Comparison of ENCODE assay signal across 10 cellular contexts in genomic region chr6:109480993-109481480, GRCh38. TPM values are rescaled to one million over a fixed set of nuclear protein-coding genes. Genes with fewer than 3 reads are reported as not detected.
A peak's percentile ranks its signal among the peaks of the same experiment; 100 is the strongest.
DNase-seq lines count a peak whose midpoint lies in the region; ATAC-seq, FAIRE-seq and TF ChIP-seq lines count a peak whose summit lies in the region.
"Had no signal": no experiment of that assay in that cellular context is flagged by ENCODE, and none has a peak within 500 bp of the region (broad histone marks: within the 10 kb centered on the region; RNA-seq: fewer than 3 reads in every experiment).

No MANE protein-coding gene starts in this region.

- CTCF ChIA-PET in endothelial cell of umbilical vein (lab: Charles Lee): interaction anchor here (1.1 to 1.6 kb wide), 2 partner anchors 16 to 558 kb away, joined by 3 to 4 read pairs; no protein-coding TSS in a partner anchor

- H3K27me3 Mint-ChIP-seq in activated T-cell treated with anti-CD3 and anti-CD28 coated beads, Interleukin-2, amount 50 U/mL, for 4 hours (ENCODE audit: low read depth): no peaks in the 10 kb centered on the region

- peaks cover 41% of the 10 kb centered on the region for H3K36me3 Mint-ChIP-seq in activated T-cell treated with anti-CD3 and anti-CD28 coated beads, Interleukin-2, amount 50 U/mL, for 4 hours (ENCODE audit: insufficient read depth)
- peaks cover 59% of the 10 kb centered on the region for H3K36me3 Mint-ChIP-seq in stimulated activated effector memory CD8-positive, alpha-beta T cell treated with anti-CD3 and anti-CD28 coated beads, Interleukin-12 subunit alpha, Interleukin-12 subunit beta, amount 100 ng/mL, for 72 hours

- H3K9me3 ChIP-seq in SU-DHL-6 (ENCODE audit: insufficient read depth, low read length): no peaks in the 10 kb centered on the region
- no peaks in the 10 kb centered on the region for H3K9me3 ChIP-seq in endothelial cell of umbilical vein (replicated peaks; ENCODE audit: control insufficient read depth, insufficient read depth, low read length)
- H3K9me3 ChIP-seq: SJSA1, spleen had no signal

- no peaks in the 10 kb centered on the region for H3K9me3 Mint-ChIP-seq in activated T-cell treated with anti-CD3 and anti-CD28 coated beads, Interleukin-2, amount 50 U/mL, for 4 hours
- H3K9me3 Mint-ChIP-seq in stimulated activated effector memory CD8-positive, alpha-beta T cell treated with anti-CD3 and anti-CD28 coated beads, Interleukin-12 subunit alpha, Interleukin-12 subunit beta, amount 100 ng/mL, for 72 hours: no peaks in the 10 kb centered on the region

- no peak for DNase-seq in activated T-cell treated with anti-CD3 and anti-CD28 coated beads, Interleukin-2, amount 50 U/mL, for 4 hours
- DNase-seq in activated T-cell treated with anti-CD3 and anti-CD28 coated beads, Interleukin-2, amount 50 U/mL, for 48 hours: no peak
- no peak for DNase-seq in endothelial cell of umbilical vein (ENCODE audit: low read depth, low spot score)
- DNase-seq in stimulated activated effector memory CD8-positive, alpha-beta T cell treated with anti-CD3 and anti-CD28 coated beads, Interleukin-12 subunit alpha, Interleukin-12 subunit beta, amount 100 ng/mL, for 72 hours (ENCODE audit: low spot score in 2 of 2): peak in 1 of 2 donors; percentile 49
- no peak for DNase-seq in GM20000 (ENCODE audit: low spot score)
- no peak for DNase-seq in GDM1 (lab: John Stamatoyannopoulos, UW)
- DNase-seq: spleen had no signal

- H3K4me2 ChIP-seq in SU-DHL-6 (ENCODE audit: low read depth, low read length, poor library complexity, severe bottlenecking) (peak overlapping the region; percentile 71), endothelial cell of umbilical vein (ENCODE audit: insufficient read depth, low read length) (peak overlapping the region; percentile 34)

- no peak for ATAC-seq in activated T-cell treated with anti-CD3 and anti-CD28 coated beads, Interleukin-2, amount 50 U/mL, for 4 hours
- no peak for ATAC-seq in stimulated activated effector memory CD8-positive, alpha-beta T cell treated with anti-CD3 and anti-CD28 coated beads, Interleukin-12 subunit alpha, Interleukin-12 subunit beta, amount 100 ng/mL, for 72 hours
- no peak for ATAC-seq in HG02642 (IDR thresholded peaks at IDR 0.05; ENCODE audit: poor library complexity, unreplicated experiment)

- H3K79me2 ChIP-seq in SU-DHL-6 (ENCODE audit: insufficient read depth, low read length) (peaks cover 69% of the 10 kb centered on the region), endothelial cell of umbilical vein (ENCODE audit: control insufficient read depth, insufficient read depth, low read length) (peaks cover 53% of the 10 kb centered on the region)

- peak overlapping the region; percentile 95 for H3K4me3 Mint-ChIP-seq in activated T-cell treated with anti-CD3 and anti-CD28 coated beads, Interleukin-2, amount 50 U/mL, for 4 hours
- peak overlapping the region; percentile 84 for H3K4me3 Mint-ChIP-seq in stimulated activated effector memory CD8-positive, alpha-beta T cell treated with anti-CD3 and anti-CD28 coated beads, Interleukin-12 subunit alpha, Interleukin-12 subunit beta, amount 100 ng/mL, for 72 hours

- no peak for FAIRE-seq in endothelial cell of umbilical vein (lab: Jason Lieb, UNC)

- H3K4me1 ChIP-seq in endothelial cell of umbilical vein (ENCODE audit: control insufficient read depth, extremely low read depth, insufficient read depth, low read length): peaks cover 26% of the 10 kb centered on the region

- dilution Hi-C loops in endothelial cell of umbilical vein (cut with MboI; ENCODE audit: extremely low pct_ligation_motif_present, low sequenced_read_pairs): no loop called here

- H3K27ac ChIP-seq in SU-DHL-6 (ENCODE audit: low read depth, low read length) (no peak overlapping the region), endothelial cell of umbilical vein (ENCODE audit: insufficient read depth, low read depth, low read length) (no peak overlapping the region)
- H3K27ac ChIP-seq: SJSA1 had no signal

- BruUV-seq in endothelial cell of umbilical vein (replicated peaks; lab: Mats Ljungman, UMichigan): no TSS peak

- intact Hi-C loops in endothelial cell of umbilical vein (cut with micrococcal nuclease): loop anchor here (5.0 kb wide), 1 partner anchor 39 kb away; the partner anchor contains the start of genes PPIL6 and SMPD2

- TF ChIP-seq POLR2A in endothelial cell of umbilical vein (IDR thresholded peaks at IDR 0.05; ENCODE audit: low read depth, low read length): no peak

- no peaks in the 10 kb centered on the region for H3K9me2 ChIP-seq in SU-DHL-6 (replicated peaks; ENCODE audit: insufficient read depth, low read length)

- no peak overlapping the region for H3K27ac Mint-ChIP-seq in stimulated activated effector memory CD8-positive, alpha-beta T cell treated with anti-CD3 and anti-CD28 coated beads, Interleukin-12 subunit alpha, Interleukin-12 subunit beta, amount 100 ng/mL, for 72 hours

- TF ChIP-seq CTCF in SU-DHL-6 (IDR thresholded peaks at IDR 0.05; ENCODE audit: insufficient read depth, low read length, poor library complexity, severe bottlenecking) (no peak), endothelial cell of umbilical vein (IDR thresholded peaks at IDR 0.05; ENCODE audit: extremely low read depth in 1 of 2, insufficient read depth in 1 of 2, low read depth in 1 of 2, low read length in 2 of 2) (no peak), GM20000 (IDR thresholded peaks at IDR 0.05; ENCODE audit: extremely low read depth, missing control alignments) (no peak)

- H3K36me3 ChIP-seq in SU-DHL-6 (ENCODE audit: low read length) (peaks cover 18% of the 10 kb centered on the region), endothelial cell of umbilical vein (ENCODE audit: control insufficient read depth in 2 of 2, extremely low read depth in 1 of 2, insufficient read depth in 2 of 2, low read length in 2 of 2) (peaks cover 0 to 3% of the 10 kb centered on the region in 2 experiments)

- H3K27me3 ChIP-seq in SU-DHL-6 (ENCODE audit: low read length) (no peaks in the 10 kb centered on the region), endothelial cell of umbilical vein (ENCODE audit: control insufficient read depth in 2 of 2, insufficient read depth in 2 of 2, low read length in 2 of 2) (peaks cover 6% of the 10 kb centered on the region in 2 experiments)
- H3K27me3 ChIP-seq: SJSA1, spleen had no signal

- peaks cover 64% of the 10 kb centered on the region for H3K4me1 Mint-ChIP-seq in activated T-cell treated with anti-CD3 and anti-CD28 coated beads, Interleukin-2, amount 50 U/mL, for 4 hours (ENCODE audit: low read depth)
- H3K4me1 Mint-ChIP-seq in stimulated activated effector memory CD8-positive, alpha-beta T cell treated with anti-CD3 and anti-CD28 coated beads, Interleukin-12 subunit alpha, Interleukin-12 subunit beta, amount 100 ng/mL, for 72 hours: peaks cover 62% of the 10 kb centered on the region

- H3K9ac ChIP-seq in SU-DHL-6 (ENCODE audit: low read length) (peak overlapping the region; percentile 98), endothelial cell of umbilical vein (replicated peaks; ENCODE audit: extremely low read depth, insufficient read depth, low read length) (no peak overlapping the region)

- H3F3A ChIP-seq in SU-DHL-6 (ENCODE audit: insufficient read depth): peaks cover 6% of the 10 kb centered on the region; the same call in 1 of the 2 replicates

- H4K20me1 ChIP-seq in SU-DHL-6 (ENCODE audit: low read depth, low read length) (peaks cover 19% of the 10 kb centered on the region; the same call in 1 of the 2 replicates), endothelial cell of umbilical vein (replicated peaks; ENCODE audit: control insufficient read depth, extremely low read depth, insufficient read depth, low read length) (no peaks in the 10 kb centered on the region)

- peak overlapping the region; percentile 72 for H3K4me3 ChIP-seq in SU-DHL-6 (ENCODE audit: insufficient read depth, low read length, poor library complexity, severe bottlenecking)
- H3K4me3 ChIP-seq in endothelial cell of umbilical vein (replicated peaks in 1 of 3; ENCODE audit: insufficient read depth in 1 of 3, low read depth in 1 of 3, low read length in 3 of 3): no peak overlapping the region
- H3K4me3 ChIP-seq: SJSA1 had no signal

- POLR2A ChIA-PET in endothelial cell of umbilical vein (lab: Charles Lee): no interaction called here

- no peaks in the 10 kb centered on the region for H3K9me1 ChIP-seq in endothelial cell of umbilical vein (replicated peaks; ENCODE audit: control insufficient read depth, extremely low read depth, insufficient read depth, low read length)

- H2AFZ ChIP-seq in SU-DHL-6 (ENCODE audit: low read depth, low read length, severe bottlenecking) (no peak overlapping the region), endothelial cell of umbilical vein (ENCODE audit: low read depth, low read length) (no peak overlapping the region)

RNA-seq across cellular contexts. Expression of gene ZBTB24, which starts 2.0 kb away (rescaled TPM):
- total RNA-seq in activated T-cell treated with anti-CD3 and anti-CD28 coated beads, Interleukin-2, amount 50 U/mL, for 4 hours: 10 to 100 TPM; 13.9 to 15.5 (median 14.8) TPM
- total RNA-seq in endothelial cell of umbilical vein: 6.2 and 6.4 TPM in 2 replicates
- 1.9 TPM in 2 replicates for polyA plus RNA-seq in endothelial cell of umbilical vein
- polyA plus RNA-seq in endothelial cell of umbilical vein (2011; cell fraction: cytosol; rRNA removed): 2.3 TPM in 2 replicates
- polyA plus RNA-seq in endothelial cell of umbilical vein (2011; cell fraction: nucleus; rRNA removed): 2.8 and 3.1 TPM in 2 replicates
- polyA plus RNA-seq in endothelial cell of umbilical vein (2012): 3.2 and 3.9 TPM in 2 replicates
- 4.6 and 4.9 TPM in 2 replicates for polyA minus RNA-seq in endothelial cell of umbilical vein
- polyA minus RNA-seq in endothelial cell of umbilical vein (2011; cell fraction: cytosol; rRNA and poly(A)+ RNA removed): 5.0 TPM
- polyA minus RNA-seq in endothelial cell of umbilical vein (2011; cell fraction: nucleus; rRNA and poly(A)+ RNA removed): 2.4 and 3.4 TPM in 2 replicates

RNA-seq across cellular contexts. Expression of gene MICAL1, which starts 25.5 kb away (rescaled TPM):
- total RNA-seq in activated T-cell treated with anti-CD3 and anti-CD28 coated beads, Interleukin-2, amount 50 U/mL, for 4 hours: 10 to 100 TPM in 2 of 3 donors, 1 to 10 TPM in 1; 7.6 to 12.5 (median 12.4) TPM
- total RNA-seq in endothelial cell of umbilical vein: 36.5 and 38.7 TPM in 2 replicates
- 39.4 and 44.5 TPM in 2 replicates for polyA plus RNA-seq in endothelial cell of umbilical vein
- polyA plus RNA-seq in endothelial cell of umbilical vein (2011; cell fraction: cytosol; rRNA removed): 17.3 and 22.9 TPM in 2 replicates
- polyA plus RNA-seq in endothelial cell of umbilical vein (2011; cell fraction: nucleus; rRNA removed): 379 and 383 TPM in 2 replicates
- polyA plus RNA-seq in endothelial cell of umbilical vein (2012): 35.2 and 49.5 TPM in 2 replicates
- polyA minus RNA-seq in endothelial cell of umbilical vein: 35.4 and 40.4 TPM in 2 replicates
- 2.5 TPM for polyA minus RNA-seq in endothelial cell of umbilical vein (2011; cell fraction: cytosol; rRNA and poly(A)+ RNA removed)
- polyA minus RNA-seq in endothelial cell of umbilical vein (2011; cell fraction: nucleus; rRNA and poly(A)+ RNA removed): 47.3 and 51.9 TPM in 2 replicates

RNA-seq across cellular contexts. Expression of gene SMPD2, which starts 40.5 kb away (rescaled TPM):
- 10 to 100 TPM; 12.5 to 19.4 (median 15.6) TPM for total RNA-seq in activated T-cell treated with anti-CD3 and anti-CD28 coated beads, Interleukin-2, amount 50 U/mL, for 4 hours
- total RNA-seq in endothelial cell of umbilical vein: 6.9 and 8.5 TPM in 2 replicates
- 10.0 and 11.5 TPM in 2 replicates for polyA plus RNA-seq in endothelial cell of umbilical vein
- polyA plus RNA-seq in endothelial cell of umbilical vein (2011; cell fraction: cytosol; rRNA removed): 8.4 and 8.8 TPM in 2 replicates
- 18.3 and 25.6 TPM in 2 replicates for polyA plus RNA-seq in endothelial cell of umbilical vein (2011; cell fraction: nucleus; rRNA removed)
- 5.1 and 6.7 TPM in 2 replicates for polyA plus RNA-seq in endothelial cell of umbilical vein (2012)
- polyA minus RNA-seq in endothelial cell of umbilical vein: 12.1 and 16.6 TPM in 2 replicates
- polyA minus RNA-seq in endothelial cell of umbilical vein (2011; cell fraction: cytosol; rRNA and poly(A)+ RNA removed): 8.6 TPM
- polyA minus RNA-seq in endothelial cell of umbilical vein (2011; cell fraction: nucleus; rRNA and poly(A)+ RNA removed): 14.5 and 22.2 TPM in 2 replicates

RNA-seq across cellular contexts. Expression of gene PPIL6, which starts 40.6 kb away (rescaled TPM):
- total RNA-seq in activated T-cell treated with anti-CD3 and anti-CD28 coated beads, Interleukin-2, amount 50 U/mL, for 4 hours: under 1 TPM; 0.13 to 0.46 (median 0.27) TPM
- total RNA-seq in endothelial cell of umbilical vein: 0.25 and 0.33 TPM in 2 replicates
- polyA plus RNA-seq in endothelial cell of umbilical vein: 0.11 and 0.25 TPM in 2 replicates
- polyA plus RNA-seq in endothelial cell of umbilical vein (2011; cell fraction: cytosol; rRNA removed): 0.23 and 0.32 TPM in 2 replicates
- 0.22 and 0.26 TPM in 2 replicates for polyA plus RNA-seq in endothelial cell of umbilical vein (2011; cell fraction: nucleus; rRNA removed)
- 0.14 and 0.19 TPM in 2 replicates for polyA plus RNA-seq in endothelial cell of umbilical vein (2012)
- polyA minus RNA-seq in endothelial cell of umbilical vein: 0.64 TPM in 1 of 2 replicates, not detected in the other
- polyA minus RNA-seq in endothelial cell of umbilical vein (2011; cell fraction: cytosol; rRNA and poly(A)+ RNA removed): not detected
- polyA minus RNA-seq in endothelial cell of umbilical vein (2011; cell fraction: nucleus; rRNA and poly(A)+ RNA removed): not detected in 2 replicates
